ENCODE assay signal across 2 cellular contexts in the genomic region with DNA sequence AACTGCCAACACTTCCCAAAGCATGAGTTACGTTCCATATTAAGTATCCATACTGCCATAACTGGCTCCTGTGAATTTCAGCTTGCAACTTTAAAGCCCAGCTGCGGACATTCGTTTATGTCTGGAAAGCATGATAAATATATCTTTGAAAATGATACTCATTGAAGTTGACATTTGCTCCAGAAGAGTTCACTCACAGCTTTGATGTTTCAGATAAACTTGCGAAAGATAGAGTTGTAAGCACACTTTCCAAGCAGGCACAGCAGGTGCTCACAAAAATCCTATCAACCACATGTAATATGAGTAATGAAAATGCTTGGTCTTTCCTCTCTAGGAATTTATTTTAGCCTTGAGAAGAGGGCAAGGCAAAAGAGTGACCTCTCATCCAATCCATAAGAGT.
TF ChIP-seq lines count a peak whose summit lies in the region.

No MANE protein-coding gene starts in this region.

TF ChIP-seq in HepG2, 621 proteins besides CTCF, POLR2A, EP300 and RAD21:
- TF ChIP-seq, protein P1, sequence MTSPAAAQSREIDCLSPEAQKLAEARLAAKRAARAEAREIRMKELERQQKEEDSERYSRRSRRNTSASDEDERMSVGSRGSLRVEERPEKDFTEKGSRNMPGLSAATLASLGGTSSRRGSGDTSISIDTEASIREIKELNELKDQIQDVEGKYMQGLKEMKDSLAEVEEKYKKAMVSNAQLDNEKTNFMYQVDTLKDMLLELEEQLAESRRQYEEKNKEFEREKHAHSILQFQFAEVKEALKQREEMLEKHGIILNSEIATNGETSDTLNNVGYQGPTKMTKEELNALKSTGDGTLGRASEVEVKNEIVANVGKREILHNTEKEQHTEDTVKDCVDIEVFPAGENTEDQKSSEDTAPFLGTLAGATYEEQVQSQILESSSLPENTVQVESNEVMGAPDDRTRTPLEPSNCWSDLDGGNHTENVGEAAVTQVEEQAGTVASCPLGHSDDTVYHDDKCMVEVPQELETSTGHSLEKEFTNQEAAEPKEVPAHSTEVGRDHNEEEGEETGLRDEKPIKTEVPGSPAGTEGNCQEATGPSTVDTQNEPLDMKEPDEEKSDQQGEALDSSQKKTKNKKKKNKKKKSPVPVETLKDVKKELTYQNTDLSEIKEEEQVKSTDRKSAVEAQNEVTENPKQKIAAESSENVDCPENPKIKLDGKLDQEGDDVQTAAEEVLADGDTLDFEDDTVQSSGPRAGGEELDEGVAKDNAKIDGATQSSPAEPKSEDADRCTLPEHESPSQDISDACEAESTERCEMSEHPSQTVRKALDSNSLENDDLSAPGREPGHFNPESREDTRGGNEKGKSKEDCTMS (CRISPR knock-in tag; conservative IDR thresholded peaks at IDR 0.05), result no peak
- TF ChIP-seq BCL6 (CRISPR knock-in tag; IDR thresholded peaks at IDR 0.05) (peak; percentile 46; the same call in 1 of the 2 replicates), DNMT1 (CRISPR knock-in tag; IDR thresholded peaks at IDR 0.05) (no peak), HES4 (CRISPR knock-in tag; IDR thresholded peaks at IDR 0.05; ENCODE audit: borderline replicate concordance) (no peak), SNAPC2 (CRISPR knock-in tag; IDR thresholded peaks at IDR 0.05) (no peak)
TF ChIP-seq in HepG2: peak in this region for 1.

TF ChIP-seq in GM12878, 131 proteins besides CTCF, POLR2A, EP300 and RAD21:
- TF ChIP-seq, protein P2, sequence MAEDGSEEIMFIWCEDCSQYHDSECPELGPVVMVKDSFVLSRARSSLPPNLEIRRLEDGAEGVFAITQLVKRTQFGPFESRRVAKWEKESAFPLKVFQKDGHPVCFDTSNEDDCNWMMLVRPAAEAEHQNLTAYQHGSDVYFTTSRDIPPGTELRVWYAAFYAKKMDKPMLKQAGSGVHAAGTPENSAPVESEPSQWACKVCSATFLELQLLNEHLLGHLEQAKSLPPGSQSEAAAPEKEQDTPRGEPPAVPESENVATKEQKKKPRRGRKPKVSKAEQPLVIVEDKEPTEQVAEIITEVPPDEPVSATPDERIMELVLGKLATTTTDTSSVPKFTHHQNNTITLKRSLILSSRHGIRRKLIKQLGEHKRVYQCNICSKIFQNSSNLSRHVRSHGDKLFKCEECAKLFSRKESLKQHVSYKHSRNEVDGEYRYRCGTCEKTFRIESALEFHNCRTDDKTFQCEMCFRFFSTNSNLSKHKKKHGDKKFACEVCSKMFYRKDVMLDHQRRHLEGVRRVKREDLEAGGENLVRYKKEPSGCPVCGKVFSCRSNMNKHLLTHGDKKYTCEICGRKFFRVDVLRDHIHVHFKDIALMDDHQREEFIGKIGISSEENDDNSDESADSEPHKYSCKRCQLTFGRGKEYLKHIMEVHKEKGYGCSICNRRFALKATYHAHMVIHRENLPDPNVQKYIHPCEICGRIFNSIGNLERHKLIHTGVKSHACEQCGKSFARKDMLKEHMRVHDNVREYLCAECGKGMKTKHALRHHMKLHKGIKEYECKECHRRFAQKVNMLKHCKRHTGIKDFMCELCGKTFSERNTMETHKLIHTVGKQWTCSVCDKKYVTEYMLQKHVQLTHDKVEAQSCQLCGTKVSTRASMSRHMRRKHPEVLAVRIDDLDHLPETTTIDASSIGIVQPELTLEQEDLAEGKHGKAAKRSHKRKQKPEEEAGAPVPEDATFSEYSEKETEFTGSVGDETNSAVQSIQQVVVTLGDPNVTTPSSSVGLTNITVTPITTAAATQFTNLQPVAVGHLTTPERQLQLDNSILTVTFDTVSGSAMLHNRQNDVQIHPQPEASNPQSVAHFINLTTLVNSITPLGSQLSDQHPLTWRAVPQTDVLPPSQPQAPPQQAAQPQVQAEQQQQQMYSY (CRISPR knock-in tag; IDR thresholded peaks at IDR 0.05), result no peak
- no peak for TF ChIP-seq MTA3 (IDR thresholded peaks at IDR 0.05; ENCODE audit: borderline replicate concordance, low read length)
- TF ChIP-seq ZNF24 (IDR thresholded peaks at IDR 0.05), result no peak
- TF ChIP-seq, protein P3, sequence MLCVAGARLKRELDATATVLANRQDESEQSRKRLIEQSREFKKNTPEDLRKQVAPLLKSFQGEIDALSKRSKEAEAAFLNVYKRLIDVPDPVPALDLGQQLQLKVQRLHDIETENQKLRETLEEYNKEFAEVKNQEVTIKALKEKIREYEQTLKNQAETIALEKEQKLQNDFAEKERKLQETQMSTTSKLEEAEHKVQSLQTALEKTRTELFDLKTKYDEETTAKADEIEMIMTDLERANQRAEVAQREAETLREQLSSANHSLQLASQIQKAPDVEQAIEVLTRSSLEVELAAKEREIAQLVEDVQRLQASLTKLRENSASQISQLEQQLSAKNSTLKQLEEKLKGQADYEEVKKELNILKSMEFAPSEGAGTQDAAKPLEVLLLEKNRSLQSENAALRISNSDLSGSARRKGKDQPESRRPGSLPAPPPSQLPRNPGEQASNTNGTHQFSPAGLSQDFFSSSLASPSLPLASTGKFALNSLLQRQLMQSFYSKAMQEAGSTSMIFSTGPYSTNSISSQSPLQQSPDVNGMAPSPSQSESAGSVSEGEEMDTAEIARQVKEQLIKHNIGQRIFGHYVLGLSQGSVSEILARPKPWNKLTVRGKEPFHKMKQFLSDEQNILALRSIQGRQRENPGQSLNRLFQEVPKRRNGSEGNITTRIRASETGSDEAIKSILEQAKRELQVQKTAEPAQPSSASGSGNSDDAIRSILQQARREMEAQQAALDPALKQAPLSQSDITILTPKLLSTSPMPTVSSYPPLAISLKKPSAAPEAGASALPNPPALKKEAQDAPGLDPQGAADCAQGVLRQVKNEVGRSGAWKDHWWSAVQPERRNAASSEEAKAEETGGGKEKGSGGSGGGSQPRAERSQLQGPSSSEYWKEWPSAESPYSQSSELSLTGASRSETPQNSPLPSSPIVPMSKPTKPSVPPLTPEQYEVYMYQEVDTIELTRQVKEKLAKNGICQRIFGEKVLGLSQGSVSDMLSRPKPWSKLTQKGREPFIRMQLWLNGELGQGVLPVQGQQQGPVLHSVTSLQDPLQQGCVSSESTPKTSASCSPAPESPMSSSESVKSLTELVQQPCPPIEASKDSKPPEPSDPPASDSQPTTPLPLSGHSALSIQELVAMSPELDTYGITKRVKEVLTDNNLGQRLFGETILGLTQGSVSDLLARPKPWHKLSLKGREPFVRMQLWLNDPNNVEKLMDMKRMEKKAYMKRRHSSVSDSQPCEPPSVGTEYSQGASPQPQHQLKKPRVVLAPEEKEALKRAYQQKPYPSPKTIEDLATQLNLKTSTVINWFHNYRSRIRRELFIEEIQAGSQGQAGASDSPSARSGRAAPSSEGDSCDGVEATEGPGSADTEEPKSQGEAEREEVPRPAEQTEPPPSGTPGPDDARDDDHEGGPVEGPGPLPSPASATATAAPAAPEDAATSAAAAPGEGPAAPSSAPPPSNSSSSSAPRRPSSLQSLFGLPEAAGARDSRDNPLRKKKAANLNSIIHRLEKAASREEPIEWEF (IDR thresholded peaks at IDR 0.05; ENCODE audit: insufficient replicate concordance, low read depth, low read length), result no peak
- no peak for TF ChIP-seq EGR1 (IDR thresholded peaks at IDR 0.05; ENCODE audit: borderline replicate concordance in 1 of 2, low read depth in 2 of 2, low read length in 2 of 2)
- TF ChIP-seq ZSCAN29 (IDR thresholded peaks at IDR 0.05), result no peak
